In the genomic region with DNA sequence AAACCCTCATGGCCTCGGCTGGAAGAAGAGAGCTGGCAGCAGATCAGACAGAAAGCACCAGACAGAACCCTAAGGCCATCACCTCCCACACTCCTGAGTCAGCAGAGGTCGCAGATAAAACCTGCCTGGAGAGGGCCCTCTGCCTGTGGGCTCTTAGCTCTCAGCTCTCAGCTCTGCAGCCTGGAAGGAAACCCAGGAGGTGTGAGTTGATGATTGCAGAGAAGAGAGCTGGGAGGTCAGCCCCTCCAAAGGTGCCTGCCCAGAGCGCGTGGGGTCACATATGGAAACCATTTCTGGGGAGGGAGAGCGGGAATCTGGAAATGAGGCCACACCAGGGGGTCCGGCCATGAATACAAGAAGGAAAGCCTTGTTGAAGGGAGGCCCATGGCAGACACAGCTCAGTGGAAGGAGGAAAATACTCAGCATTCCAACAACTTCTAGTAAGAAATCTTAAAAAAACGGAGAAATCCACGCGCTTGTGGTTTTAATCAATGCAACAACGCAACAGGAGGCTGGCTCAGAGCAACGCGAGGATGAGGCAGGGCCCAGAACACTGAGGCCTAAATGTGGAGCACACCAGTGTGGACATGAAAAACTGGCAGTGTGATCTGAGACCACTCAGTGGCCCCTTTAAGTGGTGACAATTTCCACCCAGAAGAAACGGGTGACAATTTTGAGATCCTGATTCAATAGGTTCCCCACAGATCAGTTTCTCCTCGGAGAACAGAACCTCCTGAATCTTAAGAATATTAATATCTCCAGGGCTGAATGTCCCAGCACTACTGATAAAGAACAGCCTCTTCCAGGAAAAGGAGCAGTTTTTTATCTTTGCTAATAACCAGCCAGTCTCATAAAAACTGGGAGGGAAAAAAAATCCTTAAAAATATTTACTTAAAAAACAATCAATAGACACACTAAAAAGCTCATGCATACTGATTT, we compare ENCODE assay signal across 2 cellular contexts.
TF ChIP-seq lines count a peak whose summit lies in the region.

No MANE protein-coding gene starts in this region.

TF ChIP-seq in A549, 52 proteins besides CTCF, POLR2A, EP300 and RAD21:
- TF ChIP-seq FOSB (CRISPR knock-in tag; IDR thresholded peaks at IDR 0.05) (no peak), MAFK (IDR thresholded peaks at IDR 0.05; ENCODE audit: partially characterized antibody) (peak; percentile 34)

TF ChIP-seq in K562, 482 proteins besides CTCF, POLR2A, EP300 and RAD21 (continues in another document):
- TF ChIP-seq, protein P1, sequence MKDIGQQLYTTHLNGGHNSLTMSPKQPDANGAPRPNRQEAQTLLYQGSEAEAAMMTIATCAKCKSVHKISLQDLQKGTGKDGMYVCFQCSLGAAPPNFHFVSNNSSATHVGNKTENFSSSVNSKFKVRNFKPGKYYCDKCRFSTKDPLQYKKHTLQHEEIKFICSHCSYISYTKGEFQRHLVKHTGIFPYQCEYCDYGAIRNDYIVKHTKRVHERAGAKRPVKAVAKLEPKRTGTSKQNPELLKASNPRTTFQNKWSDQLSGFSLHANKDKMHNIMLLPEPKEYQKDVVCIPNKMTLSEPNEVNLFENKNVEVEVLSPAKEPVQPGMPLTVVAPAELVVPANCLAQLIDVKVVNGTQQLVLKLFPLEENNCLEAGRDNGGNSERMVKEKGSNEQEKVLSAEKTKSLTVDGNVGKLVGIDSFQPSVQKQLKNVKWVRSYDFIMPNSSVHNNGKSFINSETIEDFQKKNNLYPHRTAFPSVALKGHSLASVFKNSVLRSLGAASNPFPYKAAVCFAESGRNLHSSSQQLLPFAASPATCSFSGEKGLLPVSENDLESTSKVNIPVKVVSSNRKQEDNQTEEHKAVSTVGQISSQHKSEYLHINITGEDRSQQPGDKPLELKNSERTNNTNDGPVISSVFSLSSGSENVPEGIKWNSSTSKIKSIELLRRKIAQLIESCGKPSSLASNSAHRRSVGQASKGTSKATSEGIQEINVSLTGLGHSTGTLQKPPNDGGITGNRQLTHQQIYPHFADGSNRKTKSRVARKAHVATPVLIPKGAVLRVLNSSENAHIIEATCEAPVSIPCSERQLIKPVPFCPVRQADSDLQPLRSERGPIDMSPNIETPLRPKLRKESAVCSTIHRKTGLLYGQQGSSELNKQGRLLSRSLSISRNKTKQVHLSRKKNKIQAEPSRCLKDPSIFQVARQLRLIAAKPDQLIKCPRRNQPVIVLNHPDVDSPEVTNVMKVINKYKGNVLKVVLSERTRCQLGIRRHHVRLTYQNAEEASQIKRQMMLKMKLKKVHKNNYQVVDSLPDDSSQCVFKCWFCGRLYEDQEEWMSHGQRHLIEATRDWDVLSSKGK (CRISPR knock-in tag; IDR thresholded peaks at IDR 0.05), result no peak
- no peak for TF ChIP-seq NEUROD1 (IDR thresholded peaks at IDR 0.05; ENCODE audit: borderline replicate concordance, low read depth, low read length, partially characterized antibody)
- TF ChIP-seq ZNF449 (CRISPR knock-in tag; IDR thresholded peaks at IDR 0.05), result no peak
- TF ChIP-seq CHD7 (IDR thresholded peaks at IDR 0.05; ENCODE audit: low read depth, low read length), result no peak
- TF ChIP-seq MAFF (IDR thresholded peaks at IDR 0.05; ENCODE audit: low read length), result peak; percentile 67; the same call in 1 of the 2 replicates
- no peak for TF ChIP-seq ZBTB17 (CRISPR knock-in tag; IDR thresholded peaks at IDR 0.05)
- TF ChIP-seq CHD1 (IDR thresholded peaks at IDR 0.05; ENCODE audit: low read length), result no peak
- TF ChIP-seq SRF (CRISPR knock-in tag; IDR thresholded peaks at IDR 0.05), result no peak
- TF ChIP-seq, protein P2, sequence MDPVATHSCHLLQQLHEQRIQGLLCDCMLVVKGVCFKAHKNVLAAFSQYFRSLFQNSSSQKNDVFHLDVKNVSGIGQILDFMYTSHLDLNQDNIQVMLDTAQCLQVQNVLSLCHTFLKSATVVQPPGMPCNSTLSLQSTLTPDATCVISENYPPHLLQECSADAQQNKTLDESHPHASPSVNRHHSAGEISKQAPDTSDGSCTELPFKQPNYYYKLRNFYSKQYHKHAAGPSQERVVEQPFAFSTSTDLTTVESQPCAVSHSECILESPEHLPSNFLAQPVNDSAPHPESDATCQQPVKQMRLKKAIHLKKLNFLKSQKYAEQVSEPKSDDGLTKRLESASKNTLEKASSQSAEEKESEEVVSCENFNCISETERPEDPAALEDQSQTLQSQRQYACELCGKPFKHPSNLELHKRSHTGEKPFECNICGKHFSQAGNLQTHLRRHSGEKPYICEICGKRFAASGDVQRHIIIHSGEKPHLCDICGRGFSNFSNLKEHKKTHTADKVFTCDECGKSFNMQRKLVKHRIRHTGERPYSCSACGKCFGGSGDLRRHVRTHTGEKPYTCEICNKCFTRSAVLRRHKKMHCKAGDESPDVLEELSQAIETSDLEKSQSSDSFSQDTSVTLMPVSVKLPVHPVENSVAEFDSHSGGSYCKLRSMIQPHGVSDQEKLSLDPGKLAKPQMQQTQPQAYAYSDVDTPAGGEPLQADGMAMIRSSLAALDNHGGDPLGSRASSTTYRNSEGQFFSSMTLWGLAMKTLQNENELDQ (CRISPR knock-in tag; IDR thresholded peaks at IDR 0.05; ENCODE audit: borderline replicate concordance), result no peak
- no peak for TF ChIP-seq CXXC5 (CRISPR knock-in tag; IDR thresholded peaks at IDR 0.05)
- no peak for TF ChIP-seq DDX20 (tag; IDR thresholded peaks at IDR 0.05; ENCODE audit: low read depth)
- TF ChIP-seq CBX5 (IDR thresholded peaks at IDR 0.05; ENCODE audit: borderline replicate concordance, low read depth), result no peak
- TF ChIP-seq BMI1 (IDR thresholded peaks at IDR 0.05; ENCODE audit: low read length), result no peak
- TF ChIP-seq NFIC (IDR thresholded peaks at IDR 0.05), result peak; percentile 57
- TF ChIP-seq RCOR1 (IDR thresholded peaks at IDR 0.05; ENCODE audit: borderline replicate concordance in 1 of 2, low read depth in 2 of 2, low read length in 2 of 2), result no peak
- TF ChIP-seq MLLT1 (IDR thresholded peaks at IDR 0.05), result 0 out of 4 replicates have a peak, but pooled peaks of 1 of the 2 experiments have one; percentile 20
- no peak for TF ChIP-seq HMG20B (CRISPR knock-in tag; IDR thresholded peaks at IDR 0.05)
- no peak for TF ChIP-seq KLF6 (CRISPR knock-in tag; IDR thresholded peaks at IDR 0.05; ENCODE audit: borderline replicate concordance)
- TF ChIP-seq ZNF197 (CRISPR knock-in tag; IDR thresholded peaks at IDR 0.05; ENCODE audit: low read depth), result no peak
- no peak for TF ChIP-seq ZNF589 (CRISPR knock-in tag; IDR thresholded peaks at IDR 0.05; ENCODE audit: low read depth)
- TF ChIP-seq KHSRP (IDR thresholded peaks at IDR 0.05), result no peak
- peak; percentile 59; the same call in 1 of the 2 replicates for TF ChIP-seq MAFG (tag; conservative IDR thresholded peaks at IDR 0.05)
- no peak for TF ChIP-seq SIRT6 (IDR thresholded peaks at IDR 0.05; ENCODE audit: low read depth, low read length)
- TF ChIP-seq CHCHD3 (CRISPR knock-in tag; IDR thresholded peaks at IDR 0.05), result no peak
- no peak for TF ChIP-seq CREB3 (tag; conservative IDR thresholded peaks at IDR 0.05; ENCODE audit: low read depth)
- TF ChIP-seq CC2D1A (IDR thresholded peaks at IDR 0.05), result no peak
- no peak for TF ChIP-seq SRSF1 (IDR thresholded peaks at IDR 0.05; ENCODE audit: low read depth, low read length)
- TF ChIP-seq, protein P3, sequence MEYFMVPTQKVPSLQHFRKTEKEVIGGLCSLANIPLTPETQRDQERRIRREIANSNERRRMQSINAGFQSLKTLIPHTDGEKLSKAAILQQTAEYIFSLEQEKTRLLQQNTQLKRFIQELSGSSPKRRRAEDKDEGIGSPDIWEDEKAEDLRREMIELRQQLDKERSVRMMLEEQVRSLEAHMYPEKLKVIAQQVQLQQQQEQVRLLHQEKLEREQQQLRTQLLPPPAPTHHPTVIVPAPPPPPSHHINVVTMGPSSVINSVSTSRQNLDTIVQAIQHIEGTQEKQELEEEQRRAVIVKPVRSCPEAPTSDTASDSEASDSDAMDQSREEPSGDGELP (CRISPR knock-in tag; IDR thresholded peaks at IDR 0.05; ENCODE audit: borderline replicate concordance), result no peak
- peak; percentile 47; the same call in 1 of the 2 replicates for TF ChIP-seq SMAD4 (CRISPR knock-in tag; conservative IDR thresholded peaks at IDR 0.05)
